In the genomic region with DNA sequence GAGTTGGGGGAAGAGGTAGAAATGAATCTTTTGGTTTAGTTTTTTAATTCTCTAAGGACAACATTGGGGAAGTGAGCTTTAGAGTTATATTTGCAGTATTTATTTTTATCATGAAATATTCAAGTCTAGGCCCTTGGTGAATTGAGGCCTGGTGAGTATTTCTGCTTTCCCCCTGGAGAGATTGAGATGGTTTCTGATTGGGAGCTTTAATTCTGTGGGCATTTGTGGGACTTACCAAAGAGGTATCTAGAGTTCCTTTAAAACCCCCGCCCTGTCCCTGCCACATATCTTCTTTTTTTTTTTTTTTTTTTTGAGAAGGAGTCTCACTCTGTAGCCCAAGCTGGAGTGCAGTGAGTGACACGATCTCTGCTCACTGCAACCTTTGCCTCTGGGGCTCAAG, we compare ENCODE assay signal across 15 cellular contexts. TPM values are rescaled to one million over a fixed set of nuclear protein-coding genes. Genes with fewer than 3 reads are reported as not detected.
A peak's percentile ranks its signal among the peaks of the same experiment; 100 is the strongest.
DNase-seq lines count a peak whose midpoint lies in the region; ATAC-seq and TF ChIP-seq lines count a peak whose summit lies in the region.
"Had no signal": no experiment of that assay in that cellular context is flagged by ENCODE, and none has a peak within 500 bp of the region (broad histone marks: within the 10 kb centered on the region; RNA-seq: fewer than 3 reads in every experiment).

No MANE protein-coding gene starts in this region.

- peak overlapping the region in 5 of 10 experiments; percentile 8 to 47 (median 28); a peak in 6 of 20 replicates for H3K4me3 ChIP-seq in BLaER1 treated with 17β-estradiol and CSF1 and Interleukin-3, amounts not matched to agents 10 nM and 100 nM
- H3K4me3 ChIP-seq in coronary artery (no peak overlapping the region), psoas muscle (no peak overlapping the region), PC-9 (no peak overlapping the region)
- H3K4me3 ChIP-seq: uterus had no signal

- H3K27me3 ChIP-seq in BLaER1 treated with 17β-estradiol and CSF1 and Interleukin-3, amounts not matched to agents 10 nM and 100 nM = no peaks in the 10 kb centered on the region
- H3K27me3 ChIP-seq in H9 (ENCODE audit: insufficient read depth, low read length) (no peaks in the 10 kb centered on the region), psoas muscle (ENCODE audit: insufficient read depth in 3 of 3, low read length in 2 of 3) (no peaks in the 10 kb centered on the region), PC-9 (ENCODE audit: insufficient read depth, low read depth) (no peaks in the 10 kb centered on the region)
- H3K27me3 ChIP-seq: uterus had no signal

- H3K4me1 ChIP-seq in BLaER1 treated with 17β-estradiol and CSF1 and Interleukin-3, amounts not matched to agents 10 nM and 100 nM = peaks cover 51 to 78% (median 64%) of the 10 kb centered on the region in 10 experiments
- H3K4me1 ChIP-seq in H9 (ENCODE audit: insufficient read depth, low read length) (peaks cover 10% of the 10 kb centered on the region; the same call in 1 of the 2 replicates), psoas muscle (peaks cover 70% of the 10 kb centered on the region), PC-9 (replicated peaks; ENCODE audit: insufficient read depth) (no peaks in the 10 kb centered on the region)

- WGBS in H9 (ENCODE audit: extremely low coverage, insufficient read length, low lambda C conversion rate) = no CpG with 5 or more reads among the region's 2 CpGs
- 66 to 79% (median 66%) methylated on average over 2 of the region's 2 CpGs for WGBS in psoas muscle, 3 donors

- no peak overlapping the region for H3K18ac ChIP-seq in H9 (ENCODE audit: insufficient read length, low read depth, low read length)

- no peak for ATAC-seq in psoas muscle

- H3K4ac ChIP-seq in H9 (ENCODE audit: low read depth, low read length) = no peak overlapping the region

- no peak overlapping the region for H2BK15ac ChIP-seq in H9 (ENCODE audit: low read depth, low read length)

- H4K91ac ChIP-seq in H9 (ENCODE audit: insufficient read length, low read depth, low read length) = no peak overlapping the region

- no peak overlapping the region for H3K14ac ChIP-seq in H9 (ENCODE audit: insufficient read depth, low read length)

- BruUV-seq in PC-9 (replicated peaks; lab: Mats Ljungman, UMichigan) = no TSS peak

- peaks cover 40 to 44% of the 10 kb centered on the region in 2 experiments for H3K4me1 Mint-ChIP-seq in H9

- no peak overlapping the region for H2AK5ac ChIP-seq in H9 (ENCODE audit: insufficient read length, low read length)

- peaks cover 5% of the 10 kb centered on the region for H3K79me1 ChIP-seq in H9 (ENCODE audit: insufficient read depth, low read depth, low read length, poor library complexity, severe bottlenecking)

- H2AFZ ChIP-seq in H9 (ENCODE audit: low read length) (no peak overlapping the region), PC-9 (no peak overlapping the region)
- H2AFZ ChIP-seq: parathyroid adenoma had no signal

- no peaks in the 10 kb centered on the region for H3K27me3 Mint-ChIP-seq in H9 (ENCODE audit: low read depth)

- H3K79me2 ChIP-seq in H9 (ENCODE audit: insufficient read depth, low read length) = peaks cover 4% of the 10 kb centered on the region; the same call in 1 of the 2 replicates
- peaks cover 95% of the 10 kb centered on the region for H3K79me2 ChIP-seq in PC-9 (ENCODE audit: low read depth)

- H3T11ph ChIP-seq in H9 (ENCODE audit: low read length) = no peak overlapping the region

- POLR2A ChIA-PET in PC-9 (lab: Charles Lee; ENCODE audit: unreplicated experiment) = interaction anchor here (0.5 kb wide), 1 partner anchor 32 kb away, joined by 3 read pairs; no protein-coding TSS in a partner anchor

- H2BK20ac ChIP-seq in H9 (ENCODE audit: low read depth, low read length, poor library complexity, severe bottlenecking) = no peak overlapping the region

- no peaks in the 10 kb centered on the region for H3K9me2 ChIP-seq in PC-9 (ENCODE audit: insufficient read depth)

- H3K27ac Mint-ChIP-seq in H9 = peak overlapping the region in 2 of 3 experiments; percentile 51 to 75; a peak in 2 of 7 replicates

- H3K4me3 Mint-ChIP-seq in H9 = no peak overlapping the region; a peak in 1 of 5 replicates

- H3K9me3 Mint-ChIP-seq in H9 = no peaks in the 10 kb centered on the region

- no peaks in the 10 kb centered on the region for H3K36me3 Mint-ChIP-seq in H9 (ENCODE audit: insufficient read depth in 1 of 3, low read depth in 3 of 3)

- peaks cover 6 to 42% (median 19%) of the 10 kb centered on the region in 11 experiments; a peak in 14 of 22 replicates for H3K36me3 ChIP-seq in BLaER1 treated with 17β-estradiol and CSF1 and Interleukin-3, amounts not matched to agents 10 nM and 100 nM
- peaks cover 0 to 10% of the 10 kb centered on the region in 2 donors for H3K36me3 ChIP-seq in psoas muscle (ENCODE audit: insufficient read depth in 1 of 2, low read depth in 1 of 2)
- no peaks in the 10 kb centered on the region for H3K36me3 ChIP-seq in PC-9 (ENCODE audit: low read depth)
- H3K36me3 ChIP-seq: uterus had no signal

- H2BK12ac ChIP-seq in H9 (ENCODE audit: insufficient read length, low read depth, low read length) = no peak overlapping the region

- intact Hi-C loops in psoas muscle (cut with DNase I) = no loop called here
- intact Hi-C loops in PC-9 (cut with micrococcal nuclease; ENCODE audit: unreplicated experiment) = no loop called here

- peaks cover 0 to 11% (median 0%) of the 10 kb centered on the region in 11 experiments; a peak in 7 of 22 replicates for H3K9me3 ChIP-seq in BLaER1 treated with 17β-estradiol and CSF1 and Interleukin-3, amounts not matched to agents 10 nM and 100 nM (replicated peaks in 1 of 11)
- H3K9me3 ChIP-seq in H9 (ENCODE audit: control insufficient read depth, low read depth, low read length) (no peaks in the 10 kb centered on the region), psoas muscle (no peaks in the 10 kb centered on the region), PC-9 (ENCODE audit: insufficient read depth, low read depth) (no peaks in the 10 kb centered on the region)
- H3K9me3 ChIP-seq: uterus had no signal

- no peak overlapping the region for H3K23ac ChIP-seq in H9 (ENCODE audit: insufficient read length, low read depth, low read length)

- no peaks in the 10 kb centered on the region for H3K23me2 ChIP-seq in H9 (ENCODE audit: insufficient read length, low read depth, low read length, poor library complexity, severe bottlenecking)

- H2BK120ac ChIP-seq in H9 (ENCODE audit: low read depth, low read length, poor library complexity, severe bottlenecking) = no peak overlapping the region

- H3K27ac ChIP-seq in BLaER1 treated with 17β-estradiol and CSF1 and Interleukin-3, amounts not matched to agents 10 nM and 100 nM = peak overlapping the region in 9 of 11 experiments; percentile 47 to 89 (median 71); a peak in 19 of 22 replicates
- H3K27ac ChIP-seq in H9 (ENCODE audit: insufficient read length, low read depth, low read length) (no peak overlapping the region), coronary artery (peak overlapping the region; percentile 90 to 96), psoas muscle (peak overlapping the region; percentile 89), PC-9 (no peak overlapping the region)
- H3K27ac ChIP-seq: C4-2B, parathyroid adenoma had no signal

- H3K56ac ChIP-seq in H9 (ENCODE audit: insufficient read length, low read depth, low read length) = no peak overlapping the region

- H2BK5ac ChIP-seq in H9 (ENCODE audit: insufficient read length, low read length) = no peak overlapping the region

- H4K8ac ChIP-seq in H9 (replicated peaks; ENCODE audit: insufficient read length, low read depth, low read length) = no peak overlapping the region

- peaks cover 4% of the 10 kb centered on the region; the same call in 1 of the 2 replicates for H3F3A ChIP-seq in PC-9 (ENCODE audit: insufficient read depth, low read depth)

- H3K9ac ChIP-seq in BLaER1 treated with 17β-estradiol and CSF1 and Interleukin-3, amounts not matched to agents 10 nM and 100 nM = peak overlapping the region; percentile 43 to 82 (median 55); a peak in 21 of 22 replicates
- no peak overlapping the region for H3K9ac ChIP-seq in H9 (ENCODE audit: extremely low read depth, insufficient read length, low read length)
- H3K9ac ChIP-seq: parathyroid adenoma had no signal

- peak overlapping the region; percentile 57 to 99 (median 85) for H3K4me2 ChIP-seq in BLaER1 treated with 17β-estradiol and CSF1 and Interleukin-3, amounts not matched to agents 10 nM and 100 nM
- H3K4me2 ChIP-seq in H9 (ENCODE audit: insufficient read depth, insufficient read length, low read length) = no peak overlapping the region
- H3K4me2 ChIP-seq in PC-9 = no peak overlapping the region

- H4K20me1 ChIP-seq in BLaER1 treated with 17β-estradiol and CSF1 and Interleukin-3, amounts not matched to agents 10 nM and 100 nM = peaks cover 48 to 95% (median 86%) of the 10 kb centered on the region in 11 experiments
- H4K20me1 ChIP-seq in H9 (ENCODE audit: control insufficient read depth, insufficient read depth, insufficient read length) = peaks cover 2% of the 10 kb centered on the region
- H4K20me1 ChIP-seq in PC-9 (ENCODE audit: insufficient read depth) = peaks cover 79% of the 10 kb centered on the region

- H4K5ac ChIP-seq in H9 (ENCODE audit: insufficient read length, low read depth, low read length) = no peak overlapping the region

- TF ChIP-seq CTCF in H9 (conservative IDR thresholded peaks at IDR 0.05) = no peak
- TF ChIP-seq CTCF in coronary artery (IDR thresholded peaks at IDR 0.05) = no peak
- TF ChIP-seq CTCF in psoas muscle (IDR thresholded peaks at IDR 0.05) = no peak
- TF ChIP-seq CTCF in PC-9 (conservative IDR thresholded peaks at IDR 0.05) = no peak

- CTCF ChIA-PET in PC-9 (lab: Charles Lee) = no interaction called here

- DNase-seq in H9 (no peak), coronary artery (ENCODE audit: low spot score) (no peak), psoas muscle (no peak), SIG-M5 treated with dmso at 0.1 percent for 504 hours (lab: John Stamatoyannopoulos, UW; ENCODE audit: unreplicated experiment) (no peak), T-helper 9 cell (no peak), AG20443 (ENCODE audit: low spot score) (no peak), PC-9 (no peak)
- DNase-seq: activated CD4-positive, CD25-positive, alpha-beta regulatory T cell treated with anti-CD3 and anti-CD28 coated beads, Interleukin-2, amount 50 U/mL, for 72 hours; activated T-cell treated with anti-CD3 and anti-CD28 coated beads, Interleukin-2, amount 50 U/mL, for 1 hour; dermis blood vessel endothelial cell; NCI-H1092; uterus had no signal

RNA-seq across cellular contexts. Expression of gene ACO2, which starts 9.6 kb away (rescaled TPM):
- total RNA-seq in H9 (2021) (64.9 and 66.6 TPM in 2 replicates), psoas muscle (100 to 1,000 TPM; 422 to 513 (median 474) TPM), PC-9 (2021) (76.7 and 80.0 TPM in 2 replicates)
- 100 to 1,000 TPM; 346 to 459 (median 402) TPM for polyA plus RNA-seq in psoas muscle

RNA-seq across cellular contexts. Expression of gene PHF5A, which starts 10.0 kb away (rescaled TPM):
- total RNA-seq in H9 (2021) (114 and 128 TPM in 2 replicates), psoas muscle (10 to 100 TPM; 19.9 to 40.0 (median 23.4) TPM), PC-9 (2021) (49.1 and 62.9 TPM in 2 replicates)
- 10 to 100 TPM; 34.3 to 79.2 (median 49.0) TPM for polyA plus RNA-seq in psoas muscle

RNA-seq across cellular contexts. Expression of gene TOB2, which starts 31.9 kb away (rescaled TPM):
- 75.8 and 78.0 TPM in 2 replicates for total RNA-seq in H9 (2021)
- total RNA-seq in psoas muscle = 100 to 1,000 TPM in 1 of 4 donors, 10 to 100 TPM in 3; 12.3 to 111 (median 50.9) TPM
- polyA plus RNA-seq in psoas muscle = 10 to 100 TPM in 2 of 3 donors, 1 to 10 TPM in 1; 9.5 to 26.1 (median 23.4) TPM
- 50.0 and 57.4 TPM in 2 replicates for total RNA-seq in PC-9 (2021)

Comparison
In these comparisons a context has a peak if more than half of its experiments do, and no peak if none do; other contexts are left out.
1. H3K27ac ChIP-seq: peak in BLaER1 treated with 17β-estradiol and CSF1 and Interleukin-3, amounts not matched to agents 10 nM and 100 nM (9 of 11), coronary artery (2 of 2) and psoas muscle (single experiment); none in H9 (single experiment) and PC-9 (single experiment).
2. H3K4me2 ChIP-seq: peak in BLaER1 treated with 17β-estradiol and CSF1 and Interleukin-3, amounts not matched to agents 10 nM and 100 nM (11 of 11); none in H9 (single experiment) and PC-9 (single experiment).